In the genomic region with DNA sequence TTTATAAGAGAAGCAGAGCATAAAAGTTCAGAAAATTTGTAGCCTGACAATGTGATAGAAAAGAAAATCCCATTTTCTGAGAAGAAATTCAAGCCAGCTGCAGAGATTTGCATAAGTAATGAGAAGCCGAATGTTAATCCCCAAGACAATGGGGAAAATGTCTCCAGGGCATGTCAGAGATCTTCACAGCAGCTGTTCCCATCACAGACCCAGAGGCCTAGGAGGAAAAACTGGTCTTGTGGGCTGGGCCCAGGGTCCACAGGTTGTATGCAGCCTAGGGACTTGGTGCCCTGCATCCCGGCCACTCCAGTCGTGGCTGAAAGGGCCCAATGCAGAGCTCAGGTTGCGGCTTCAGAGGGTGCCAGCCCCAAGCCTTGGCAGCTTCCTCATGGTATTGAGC, we compare ENCODE assay signal across 6 cellular contexts. TPM values are rescaled to one million over a fixed set of nuclear protein-coding genes. Genes with fewer than 3 reads are reported as not detected.
DNase-seq lines count a peak whose midpoint lies in the region; ATAC-seq and TF ChIP-seq lines count a peak whose summit lies in the region.
"Not testable (repeated sequence)": the region's sequence is repeated elsewhere in the genome, so short reads cannot be mapped to it uniquely, and the experiment has no call there.

No MANE protein-coding gene starts in this region.

- not testable (repeated sequence) for H3K4me3 ChIP-seq in A673 (ENCODE audit: low read depth, low read length, poor library complexity, severe bottlenecking); HEK293 (ENCODE audit: low read depth, low read length)
- peak overlapping the region; percentile 70 for H3K4me3 ChIP-seq in endodermal cell (ENCODE audit: low read length)

- H3K27me3 ChIP-seq in A673 (replicated peaks; ENCODE audit: insufficient read depth, low read depth, low read length, poor library complexity); endodermal cell (ENCODE audit: control insufficient read depth, insufficient read depth, low read length, poor library complexity, severe bottlenecking): not testable (repeated sequence)

- not testable (repeated sequence) for TF ChIP-seq CTCF in A673 (conservative IDR thresholded peaks at IDR 0.05; ENCODE audit: low read depth, low read length); HEK293 (tag by site-specific recombination; IDR thresholded peaks at IDR 0.05); endodermal cell (conservative IDR thresholded peaks at IDR 0.05); natural killer cell (IDR thresholded peaks at IDR 0.05)

- not testable (repeated sequence) for H3K27me3 Mint-ChIP-seq in activated T-cell treated with anti-CD3 and anti-CD28 coated beads, Interleukin-2, amount 50 U/mL, for 72 hours (ENCODE audit: low read depth); endodermal cell (ENCODE audit: insufficient read depth); natural killer cell (ENCODE audit: low read depth in 2 of 2)

- WGBS in endodermal cell (ENCODE audit: insufficient coverage in 1 of 2, insufficient read length in 1 of 2), 2 experiments = 89 to 100% methylated on average over 4 of the region's 4 CpGs

- peak overlapping the region; percentile 59 for H3K27ac Mint-ChIP-seq in activated T-cell treated with anti-CD3 and anti-CD28 coated beads, Interleukin-2, amount 50 U/mL, for 72 hours
- not testable (repeated sequence) for H3K27ac Mint-ChIP-seq in endodermal cell
- H3K27ac Mint-ChIP-seq in natural killer cell = peak overlapping the region; percentile 3

- H3K36me3 ChIP-seq in A673 (ENCODE audit: insufficient read depth, low read length, poor library complexity, severe bottlenecking) (peaks cover 68% of the 10 kb centered on the region), HEK293 (ENCODE audit: control insufficient read depth in 2 of 2, insufficient read depth in 1 of 2, low read length in 2 of 2) (peaks cover 19 to 89% of the 10 kb centered on the region in 2 experiments), endodermal cell (ENCODE audit: control insufficient read depth, insufficient read depth, low read length) (peaks cover 97% of the 10 kb centered on the region)

- H3K9me3 Mint-ChIP-seq in activated T-cell treated with anti-CD3 and anti-CD28 coated beads, Interleukin-2, amount 50 U/mL, for 72 hours; natural killer cell: not testable (repeated sequence)
- peaks cover 43% of the 10 kb centered on the region for H3K9me3 Mint-ChIP-seq in endodermal cell

- CTCF ChIA-PET in A673 (lab: Charles Lee); HEK293 (lab: Yijun Ruan, JAX): not testable (repeated sequence)

- POLR2A ChIA-PET in A673 (lab: Charles Lee; ENCODE audit: low non-redundant PET); HEK293 (lab: Yijun Ruan, JAX): not testable (repeated sequence)

- H3K9ac ChIP-seq in endodermal cell (ENCODE audit: extremely low read depth, low read length, poor library complexity, severe bottlenecking) = not testable (repeated sequence)

- H3K4me3 Mint-ChIP-seq in activated T-cell treated with anti-CD3 and anti-CD28 coated beads, Interleukin-2, amount 50 U/mL, for 72 hours; endodermal cell; natural killer cell: not testable (repeated sequence)

- not testable (repeated sequence) for ATAC-seq in activated T-cell treated with anti-CD3 and anti-CD28 coated beads, Interleukin-2, amount 50 U/mL, for 72 hours (replicated peaks in 1 of 2); natural killer cell

- intact Hi-C loops in A673 (cut with micrococcal nuclease; ENCODE audit: unreplicated experiment); natural killer cell (cut with micrococcal nuclease): not testable (repeated sequence)

- peak overlapping the region; percentile 13 for H3K27ac ChIP-seq in A673 (ENCODE audit: low read depth, low read length, poor library complexity, severe bottlenecking)
- H3K27ac ChIP-seq in HEK293 (ENCODE audit: extremely low read depth, low read depth, low read length); endodermal cell (ENCODE audit: low read depth, low read length): not testable (repeated sequence)

- DNase-seq in A673 (ENCODE audit: low spot score) (peak; percentile 54), NCI-H524 treated with DMSO at 0.1 percent for 48 hours (lab: John Stamatoyannopoulos, UW) (peak; percentile 63)
- DNase-seq in activated T-cell treated with anti-CD3 and anti-CD28 coated beads, Interleukin-2, amount 50 U/mL, for 72 hours; endodermal cell; natural killer cell: not testable (repeated sequence)

- peaks cover 16% of the 10 kb centered on the region for H3K9me3 ChIP-seq in A673 (ENCODE audit: low read depth, low read length, poor library complexity, severe bottlenecking)
- H3K9me3 ChIP-seq in HEK293 (ENCODE audit: control insufficient read depth, insufficient read depth, low read depth, low read length) = not testable (repeated sequence)
- peaks cover 59% of the 10 kb centered on the region for H3K9me3 ChIP-seq in endodermal cell (ENCODE audit: control insufficient read depth, low read length)

- H3K36me3 Mint-ChIP-seq in activated T-cell treated with anti-CD3 and anti-CD28 coated beads, Interleukin-2, amount 50 U/mL, for 72 hours (ENCODE audit: insufficient read depth in 2 of 2) = peaks cover 38 to 71% of the 10 kb centered on the region in 2 donors
- peaks cover 82% of the 10 kb centered on the region for H3K36me3 Mint-ChIP-seq in endodermal cell (ENCODE audit: low read depth)
- H3K36me3 Mint-ChIP-seq in natural killer cell = peaks cover 29% of the 10 kb centered on the region

- H3K4me1 ChIP-seq in A673 (ENCODE audit: insufficient read depth, low read length, poor library complexity, severe bottlenecking); HEK293 (ENCODE audit: control insufficient read depth, insufficient read depth, low read length); endodermal cell (ENCODE audit: control insufficient read depth, insufficient read depth, low read length): not testable (repeated sequence)

- not testable (repeated sequence) for BruUV-seq in A673 (replicated peaks; lab: Mats Ljungman, UMichigan)

- peaks cover 35% of the 10 kb centered on the region for H3K4me1 Mint-ChIP-seq in activated T-cell treated with anti-CD3 and anti-CD28 coated beads, Interleukin-2, amount 50 U/mL, for 72 hours (ENCODE audit: low read depth)
- H3K4me1 Mint-ChIP-seq in endodermal cell = not testable (repeated sequence)
- H3K4me1 Mint-ChIP-seq in natural killer cell = peaks cover 50 to 64% of the 10 kb centered on the region in 2 donors

TF ChIP-seq in HEK293, 187 proteins besides CTCF, POLR2A, EP300 and RAD21:
- peak; percentile 20; the same call in 1 of the 2 replicates for TF ChIP-seq ZNF585B (tag by site-specific recombination; IDR thresholded peaks at IDR 0.05)

RNA-seq across cellular contexts. Expression of a gene that starts 15.6 kb away (rescaled TPM):
- total RNA-seq in A673 (2021) (75.1 and 81.2 TPM in 2 replicates), endodermal cell (10 to 100 TPM; 44.3 to 49.0 TPM), natural killer cell (100 to 1,000 TPM; 162 to 208 (median 191) TPM)
- 100 to 1,000 TPM; 115 to 118 TPM for total RNA-seq in activated T-cell treated with anti-CD3 and anti-CD28 coated beads, Interleukin-2, amount 50 U/mL, for 72 hours
- polyA plus RNA-seq in endodermal cell (2013, experiment 1 of 2) = 36.4 TPM
- 30.5 TPM for polyA plus RNA-seq in endodermal cell (2013, experiment 2 of 2)
